15 cellular contexts compared by ENCODE assay signal in genomic region chr22:44109417-44109816, GRCh38.
DNase-seq lines count a peak whose midpoint lies in the region; ATAC-seq and TF ChIP-seq lines count a peak whose summit lies in the region.
"Had no signal": no experiment of that assay in that cellular context is flagged by ENCODE, and none has a peak within 500 bp of the region (broad histone marks: within the 10 kb centered on the region; RNA-seq: fewer than 3 reads in every experiment).

No MANE protein-coding gene starts in this region.

- peaks cover 0 to 26% of the 10 kb centered on the region in 2 donors for H3K4me1 ChIP-seq in right atrium auricular region
- H3K4me1 ChIP-seq in mesodermal cell (ENCODE audit: control insufficient read depth, insufficient read depth, low read length, poor library complexity, severe bottlenecking): peaks cover 8% of the 10 kb centered on the region
- H3K4me1 ChIP-seq: Caco-2 had no signal

- 90 to 94% methylated on average over 3 to 4 of the region's 4 CpGs for WGBS in mesodermal cell (ENCODE audit: insufficient coverage in 2 of 2), 2 experiments

- H3K4me1 Mint-ChIP-seq in stimulated activated naive B cell treated with anti-CD40 and anti-IgM and Interleukin-4, amounts not matched to agents 10 μg/mL and 1 μg/mL and 100 μg/mL, for 72 hours: peaks cover 7 to 8% of the 10 kb centered on the region in 2 donors

- no peaks in the 10 kb centered on the region for H3K27me3 ChIP-seq in right atrium auricular region

- no peaks in the 10 kb centered on the region for H3K27me3 Mint-ChIP-seq in stimulated activated naive B cell treated with anti-CD40 and anti-IgM and Interleukin-4, amounts not matched to agents 10 μg/mL and 1 μg/mL and 100 μg/mL, for 72 hours

- peak overlapping the region; percentile 37 for H3K27ac Mint-ChIP-seq in stimulated activated naive B cell treated with anti-CD40 and anti-IgM and Interleukin-4, amounts not matched to agents 10 μg/mL and 1 μg/mL and 100 μg/mL, for 72 hours

- no peak for DNase-seq in Right ventricle myocardium inferior (ENCODE audit: missing footprints)
- no peak for DNase-seq in right atrium auricular region (ENCODE audit: low spot score)
- peak; percentile 53 for DNase-seq in fibroblast of peridontal ligament (ENCODE audit: extremely low read depth)
- DNase-seq in stimulated activated naive B cell treated with anti-CD40 and anti-IgM and Interleukin-4, amounts not matched to agents 10 μg/mL and 1 μg/mL and 100 μg/mL, for 72 hours: no peak
- DNase-seq in NOMO-1 treated with dmso at 0.1 percent for 144 hours (lab: John Stamatoyannopoulos, UW; ENCODE audit: unreplicated experiment): no peak
- DNase-seq: 8988T, Caco-2, KBM-7, NCI-H146, NCI-H446, PC-9 had no signal

- intact Hi-C loops in Right ventricle myocardium inferior (cut with DNase I): no loop called here

- H3K36me3 Mint-ChIP-seq in stimulated activated naive B cell treated with anti-CD40 and anti-IgM and Interleukin-4, amounts not matched to agents 10 μg/mL and 1 μg/mL and 100 μg/mL, for 72 hours: peaks cover 29 to 56% of the 10 kb centered on the region in 2 donors

- ATAC-seq in Right ventricle myocardium inferior (peak; percentile 45), HG03196 (IDR thresholded peaks at IDR 0.05; ENCODE audit: unreplicated experiment) (no peak), HG03097 (IDR thresholded peaks at IDR 0.05; ENCODE audit: low FRiP score, unreplicated experiment) (no peak)
- no peak for ATAC-seq in stimulated activated naive B cell treated with anti-CD40 and anti-IgM and Interleukin-4, amounts not matched to agents 10 μg/mL and 1 μg/mL and 100 μg/mL, for 72 hours (replicated peaks)

- H3K27ac ChIP-seq in right atrium auricular region (peak overlapping the region in 1 of 2 donors; percentile 40), mesodermal cell (ENCODE audit: low read depth, low read length, severe bottlenecking) (peak overlapping the region; percentile 16)
- H3K27ac ChIP-seq: HL-60, PC-9 had no signal

- H3K36me3 ChIP-seq in right atrium auricular region: peaks cover 6% of the 10 kb centered on the region
- H3K36me3 ChIP-seq in mesodermal cell (ENCODE audit: control insufficient read depth, insufficient read depth, low read length): no peaks in the 10 kb centered on the region

- H3K9me3 ChIP-seq in right atrium auricular region (no peaks in the 10 kb centered on the region), mesodermal cell (ENCODE audit: control insufficient read depth, low read length) (peaks cover 4% of the 10 kb centered on the region)
- H3K9me3 ChIP-seq: Caco-2 had no signal

- no peak overlapping the region for H3K4me3 ChIP-seq in right atrium auricular region
- H3K4me3 ChIP-seq in mesodermal cell (ENCODE audit: extremely low read depth, insufficient read depth, low read length, poor library complexity, severe bottlenecking): no peak overlapping the region
- H3K4me3 ChIP-seq: PC-9 had no signal

- no peak overlapping the region for H3K4me3 Mint-ChIP-seq in stimulated activated naive B cell treated with anti-CD40 and anti-IgM and Interleukin-4, amounts not matched to agents 10 μg/mL and 1 μg/mL and 100 μg/mL, for 72 hours

- H3K9me3 Mint-ChIP-seq in stimulated activated naive B cell treated with anti-CD40 and anti-IgM and Interleukin-4, amounts not matched to agents 10 μg/mL and 1 μg/mL and 100 μg/mL, for 72 hours: no peaks in the 10 kb centered on the region

- no peak for TF ChIP-seq CTCF in right atrium auricular region (IDR thresholded peaks at IDR 0.05)
